In genomic region chr7:92245487-92246362, GRCh38 we compare ENCODE assay signal across 8 cellular contexts. TPM values are rescaled to one million over a fixed set of nuclear protein-coding genes. Genes with fewer than 3 reads are reported as not detected.
A peak's percentile ranks its signal among the peaks of the same experiment; 100 is the strongest.
DNase-seq lines count a peak whose midpoint lies in the region; ATAC-seq and TF ChIP-seq lines count a peak whose summit lies in the region.

Gene ANKIB1, plus strand, starts transcription at chr7:92245974. Its CDS starts 49,005 bp downstream, at chr7:92294979.
Gene KRIT1, minus strand, starts transcription at chr7:92245914. Its CDS starts 3,779 bp downstream, at chr7:92242135.

- H4K91ac ChIP-seq in trophoblast cell (ENCODE audit: low read depth, low read length) = peak within 1 kb of the TSS; percentile 89

- H3K27me3 Mint-ChIP-seq in type B pancreatic cell = no peaks in the 10 kb centered on the region

- H3K79me1 ChIP-seq in trophoblast cell (ENCODE audit: low read length) = peaks cover 14% of the 10 kb centered on the region

- H2AK5ac ChIP-seq in trophoblast cell (ENCODE audit: low read length) = peak within 1 kb of the TSS; percentile 56

- H3K27me3 ChIP-seq in SU-DHL-6 (ENCODE audit: low read length) (no peaks in the 10 kb centered on the region), trophoblast cell (ENCODE audit: insufficient read depth, low read length) (no peaks in the 10 kb centered on the region)

- H3K14ac ChIP-seq in trophoblast cell (ENCODE audit: low read length) = peak within 1 kb of the TSS; percentile 68

- peak within 1 kb of the TSS; percentile 100 for H3K27ac Mint-ChIP-seq in type B pancreatic cell

- H3K79me2 ChIP-seq in SU-DHL-6 (ENCODE audit: insufficient read depth, low read length) (peaks cover 76% of the 10 kb centered on the region), trophoblast cell (ENCODE audit: control insufficient read depth, insufficient read depth, low read length, poor library complexity) (peaks cover 10% of the 10 kb centered on the region)

- ATAC-seq in HG02678 (IDR thresholded peaks at IDR 0.05; ENCODE audit: unreplicated experiment) (peak; percentile 76), Right ventricle myocardium superior (ENCODE audit: poor library complexity) (peak; percentile 97)

- peak within 1 kb of the TSS; percentile 92 for H3K18ac ChIP-seq in trophoblast cell (ENCODE audit: low read length)

- peak within 1 kb of the TSS; percentile 90 for H4K8ac ChIP-seq in trophoblast cell (ENCODE audit: low read depth, low read length)

- DNase-seq in GM12865 (ENCODE audit: low read depth) = peak; percentile 91
- peak; percentile 65 for DNase-seq in NCI-H128 (lab: John Stamatoyannopoulos, UW; ENCODE audit: unreplicated experiment)
- peak; percentile 72 for DNase-seq in activated naive CD8-positive, alpha-beta T cell treated with anti-CD3 and anti-CD28 coated beads, Interleukin-2, amount 50 U/mL, for 16 hours (ENCODE audit: low read depth, low spot score)
- peak; percentile 91 for DNase-seq in Right ventricle myocardium superior
- DNase-seq in trophoblast cell = peak; percentile 87 to 91
- DNase-seq in type B pancreatic cell (ENCODE audit: extremely low spot score, unreplicated experiment) = peak; percentile 86

- H3K36me3 ChIP-seq in SU-DHL-6 (ENCODE audit: low read length) (peaks cover 23% of the 10 kb centered on the region; the same call in 1 of the 2 replicates), trophoblast cell (ENCODE audit: control insufficient read depth in 1 of 2, insufficient read depth in 2 of 2, low read length in 2 of 2) (peaks cover 0 to 2% of the 10 kb centered on the region in 2 experiments)

- H3K4me1 ChIP-seq in trophoblast cell (ENCODE audit: control insufficient read depth in 1 of 2, insufficient read depth in 2 of 2, low read length in 2 of 2) = no peaks in the 10 kb centered on the region

- intact Hi-C loops in Right ventricle myocardium superior (cut with DNase I) = loop anchor here (2.0 kb wide), 1 partner anchor 201 kb away; the partner anchor contains the start of gene GATAD1

- TF ChIP-seq CTCF in GM12865 (IDR thresholded peaks at IDR 0.05; ENCODE audit: insufficient read depth, low read depth, low read length, missing control alignments) (no peak), SU-DHL-6 (IDR thresholded peaks at IDR 0.05; ENCODE audit: insufficient read depth, low read length, poor library complexity, severe bottlenecking) (no peak), type B pancreatic cell (conservative IDR thresholded peaks at IDR 0.05) (peak; percentile 35)

- H4K20me1 ChIP-seq in SU-DHL-6 (ENCODE audit: low read depth, low read length) = 0 out of 2 replicates have a peak, but pooled peaks cover 4% of the 10 kb centered on the region

- H3K9ac ChIP-seq in SU-DHL-6 (ENCODE audit: low read length) (peak within 1 kb of the TSS; percentile 79), trophoblast cell (ENCODE audit: low read length) (peak within 1 kb of the TSS; percentile 96)

- H4K12ac ChIP-seq in trophoblast cell (ENCODE audit: low read depth, low read length) = peak within 1 kb of the TSS; percentile 70

- H2AFZ ChIP-seq in SU-DHL-6 (ENCODE audit: low read depth, low read length, severe bottlenecking) (peak within 1 kb of the TSS; percentile 91), trophoblast cell (ENCODE audit: insufficient read depth, low read length, poor library complexity) (peak within 1 kb of the TSS; percentile 81)

- no peak within 1 kb of the TSS for H2BK12ac ChIP-seq in trophoblast cell (ENCODE audit: low read length)

- H3K4me3 ChIP-seq in GM12865 (ENCODE audit: low read depth, low read length) (peak within 1 kb of the TSS; percentile 60), SU-DHL-6 (ENCODE audit: insufficient read depth, low read length, poor library complexity, severe bottlenecking) (peak within 1 kb of the TSS; percentile 85), trophoblast cell (ENCODE audit: low read depth, low read length) (peak within 1 kb of the TSS; percentile 91)

- H3K9me3 ChIP-seq in SU-DHL-6 (ENCODE audit: insufficient read depth, low read length) = no peaks in the 10 kb centered on the region
- no peaks in the 10 kb centered on the region for H3K9me3 ChIP-seq in trophoblast cell (ENCODE audit: insufficient read depth, low read depth, low read length)

- H3K4me3 Mint-ChIP-seq in type B pancreatic cell = peak within 1 kb of the TSS; percentile 98

- H2BK5ac ChIP-seq in trophoblast cell (ENCODE audit: low read depth, low read length, poor library complexity) = peak within 1 kb of the TSS; percentile 89

- WGBS in trophoblast cell (ENCODE audit: extremely low coverage, insufficient coverage, insufficient read length) = no CpG with 5 or more reads among the region's 72 CpGs

- H3K4ac ChIP-seq in trophoblast cell (ENCODE audit: low read depth, low read length) = peak within 1 kb of the TSS; percentile 78

- no peaks in the 10 kb centered on the region for H3K9me2 ChIP-seq in SU-DHL-6 (replicated peaks; ENCODE audit: insufficient read depth, low read length)

- H2BK120ac ChIP-seq in trophoblast cell (ENCODE audit: insufficient read depth, low read length, poor library complexity) = peak within 1 kb of the TSS; percentile 82

- no peaks in the 10 kb centered on the region for H3K36me3 Mint-ChIP-seq in type B pancreatic cell

- peaks cover 29% of the 10 kb centered on the region for H3F3A ChIP-seq in SU-DHL-6 (ENCODE audit: insufficient read depth)

- peaks cover 32% of the 10 kb centered on the region for H3K4me1 Mint-ChIP-seq in type B pancreatic cell (ENCODE audit: unreplicated experiment)

- peak within 1 kb of the TSS; percentile 82 for H3K27ac ChIP-seq in SU-DHL-6 (ENCODE audit: low read depth, low read length)
- peak within 1 kb of the TSS; percentile 94 for H3K27ac ChIP-seq in trophoblast cell (ENCODE audit: low read depth, low read length)

- no peak within 1 kb of the TSS for H3K23ac ChIP-seq in trophoblast cell (ENCODE audit: low read length)

- no peaks in the 10 kb centered on the region for H3K9me3 Mint-ChIP-seq in type B pancreatic cell

- H3K4me2 ChIP-seq in SU-DHL-6 (ENCODE audit: low read depth, low read length, poor library complexity, severe bottlenecking) (peak within 1 kb of the TSS; percentile 91), trophoblast cell (ENCODE audit: low read length) (peak within 1 kb of the TSS; percentile 95)

RNA-seq across cellular contexts. Expression of gene ANKIB1, which starts in this region (rescaled TPM):
- total RNA-seq in Right ventricle myocardium superior (37.3 TPM), type B pancreatic cell (ENCODE audit: low replicate concordance) (58.7 and 65.0 TPM in 2 replicates)
- 32.3 and 33.5 TPM in 2 replicates for polyA plus RNA-seq in trophoblast cell (2013)

RNA-seq across cellular contexts. Expression of gene KRIT1, which starts in this region (rescaled TPM):
- total RNA-seq in Right ventricle myocardium superior (26.4 TPM), type B pancreatic cell (ENCODE audit: low replicate concordance) (34.8 and 43.5 TPM in 2 replicates)
- polyA plus RNA-seq in trophoblast cell (2013) = 21.6 and 22.0 TPM in 2 replicates

Comparison
In these comparisons a context has a peak if more than half of its experiments do, and no peak if none do; other contexts are left out.
1. Peak in every context shown above with its lines: DNase-seq, ATAC-seq, H3K4me3 ChIP-seq and H3K27ac ChIP-seq.